Comparison of ENCODE assay signal across 1 cellular context in genomic region chr6:56860466-56860865, GRCh38.
TF ChIP-seq lines count a peak whose summit lies in the region.

No MANE protein-coding gene starts in this region.

TF ChIP-seq in K562, 482 proteins besides CTCF, POLR2A, EP300 and RAD21 (continued from another document):
- no peak for TF ChIP-seq GMEB1 (CRISPR knock-in tag; IDR thresholded peaks at IDR 0.05)
- no peak for TF ChIP-seq MEF2A (IDR thresholded peaks at IDR 0.05; ENCODE audit: control insufficient read depth, low read depth, low read length)
- TF ChIP-seq PRDM10 (IDR thresholded peaks at IDR 0.05; ENCODE audit: partially characterized antibody): no peak
- TF ChIP-seq ZNF589 (CRISPR knock-in tag; IDR thresholded peaks at IDR 0.05; ENCODE audit: low read depth): no peak
- no peak for TF ChIP-seq PBX2 (CRISPR knock-in tag; IDR thresholded peaks at IDR 0.05; ENCODE audit: low read depth)
- no peak for TF ChIP-seq PBX2 (tag; conservative IDR thresholded peaks at IDR 0.05; ENCODE audit: low read depth)
- TF ChIP-seq ZNF311 (CRISPR knock-in tag; IDR thresholded peaks at IDR 0.05): no peak
- no peak for TF ChIP-seq ERF (CRISPR knock-in tag; IDR thresholded peaks at IDR 0.05)
- no peak for TF ChIP-seq IFI16 (CRISPR knock-in tag; IDR thresholded peaks at IDR 0.05)
- TF ChIP-seq DNMT1 (IDR thresholded peaks at IDR 0.05): no peak
- no peak for TF ChIP-seq RHOXF2B (CRISPR knock-in tag; conservative IDR thresholded peaks at IDR 0.05)
- TF ChIP-seq SRSF9 (IDR thresholded peaks at IDR 0.05; ENCODE audit: borderline replicate concordance, low read depth, low read length): no peak
- TF ChIP-seq TSC22D4 (tag; IDR thresholded peaks at IDR 0.05): no peak
- no peak for TF ChIP-seq ATF1 (CRISPR knock-in tag; IDR thresholded peaks at IDR 0.05)
- no peak for TF ChIP-seq ATF1 (tag; IDR thresholded peaks at IDR 0.05)
